In the genomic region with DNA sequence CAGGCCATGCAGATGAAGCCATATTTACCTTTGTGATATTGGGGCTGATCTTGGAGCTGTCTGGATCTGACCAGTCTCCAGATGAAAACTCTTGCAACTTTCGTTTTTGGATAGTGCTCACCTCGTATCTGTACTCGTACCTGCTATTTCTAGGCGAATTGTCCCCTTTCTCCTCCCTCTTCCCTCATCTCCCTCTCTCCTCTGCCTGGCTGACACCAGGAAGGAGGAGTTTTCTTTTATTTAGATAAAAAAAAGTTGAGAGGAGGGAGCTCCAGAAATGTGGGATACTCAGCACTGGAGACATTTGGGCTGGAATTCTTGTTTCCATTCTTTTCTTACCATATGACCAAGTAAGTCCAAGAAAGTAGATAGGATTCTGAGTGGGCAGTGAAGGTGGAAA, we compare ENCODE assay signal across 11 cellular contexts. TPM values are rescaled to one million over a fixed set of nuclear protein-coding genes. Genes with fewer than 3 reads are reported as not detected.
DNase-seq lines count a peak whose midpoint lies in the region; ATAC-seq and TF ChIP-seq lines count a peak whose summit lies in the region.
"Had no signal": no experiment of that assay in that cellular context is flagged by ENCODE, and none has a peak within 500 bp of the region (broad histone marks: within the 10 kb centered on the region; RNA-seq: fewer than 3 reads in every experiment).

No MANE protein-coding gene starts in this region.

- no peak for TF ChIP-seq RAD21 in IMR-90 (IDR thresholded peaks at IDR 0.05; ENCODE audit: low read length)

- peak overlapping the region; percentile 74 for H3K4me2 ChIP-seq in IMR-90 (ENCODE audit: low read depth, low read length)

- peak overlapping the region; percentile 98 for H2BK5ac ChIP-seq in IMR-90 (ENCODE audit: low read depth, low read length, poor library complexity, severe bottlenecking)

- peak overlapping the region; percentile 64 for H2BK15ac ChIP-seq in IMR-90 (ENCODE audit: low read depth, low read length)

- H4K20me1 ChIP-seq in IMR-90 (ENCODE audit: insufficient read depth, low read length) = peaks cover 3% of the 10 kb centered on the region; the same call in 1 of the 2 replicates

- peak overlapping the region; percentile 37 to 70 for H4K8ac ChIP-seq in IMR-90 (ENCODE audit: low read depth in 2 of 2, low read length in 2 of 2)

- H3K9ac ChIP-seq in IMR-90 (ENCODE audit: low read depth, low read length) (peak overlapping the region; percentile 45), mucosa of rectum (ENCODE audit: low read depth in 1 of 2, low read length in 2 of 2) (peak overlapping the region; percentile 21 to 26)

- H2AK5ac ChIP-seq in IMR-90 (ENCODE audit: low read depth, low read length) = peak overlapping the region; percentile 89

- H3K36me3 ChIP-seq in IMR-90 (ENCODE audit: control insufficient read depth, insufficient read depth, low read length) = no peaks in the 10 kb centered on the region
- no peaks in the 10 kb centered on the region for H3K36me3 ChIP-seq in esophagus (ENCODE audit: control insufficient read depth in 2 of 2, insufficient read depth in 2 of 2, low read length in 1 of 2)
- no peaks in the 10 kb centered on the region for H3K36me3 ChIP-seq in mucosa of rectum (ENCODE audit: control insufficient read depth in 2 of 2, insufficient read depth in 2 of 2, low read length in 2 of 2)

- peak; percentile 50 for ATAC-seq in IMR-90 (ENCODE audit: low read depth)
- ATAC-seq in HG02885 (IDR thresholded peaks at IDR 0.05; ENCODE audit: poor library complexity, unreplicated experiment) = no peak
- no peak for ATAC-seq in HG03442 (IDR thresholded peaks at IDR 0.05; ENCODE audit: unreplicated experiment)
- ATAC-seq: activated CD4-positive, alpha-beta T cell treated with anti-CD3 and anti-CD28 coated beads for 36 hours had no signal

- CTCF ChIA-PET in IMR-90 (lab: Yijun Ruan, JAX) = no interaction called here

- in situ Hi-C loops in IMR-90 (cut with MboI; ENCODE audit: low sequenced_read_pairs) = no loop called here

- H2BK120ac ChIP-seq in IMR-90 (ENCODE audit: low read depth, low read length) = peak overlapping the region; percentile 90

- H3K27ac ChIP-seq in IMR-90 (ENCODE audit: insufficient read depth, low read length) (peak overlapping the region; percentile 97), esophagus (ENCODE audit: low read depth in 2 of 2, low read length in 1 of 2) (peak overlapping the region; percentile 67 to 77), mucosa of rectum (ENCODE audit: low read depth in 2 of 2, low read length in 2 of 2) (peak overlapping the region; percentile 74 to 87), temporal lobe (ENCODE audit: low read depth, low read length) (peak overlapping the region; percentile 65)

- intact Hi-C loops in IMR-90 (cut with micrococcal nuclease) = loop anchor here (2.0 kb wide), 2 partner anchors 54 to 66 kb away; partner anchors contain the start of gene ABL1

- H2BK20ac ChIP-seq in IMR-90 (ENCODE audit: low read depth, low read length) = peak overlapping the region; percentile 83

- POLR2A ChIA-PET in IMR-90 (lab: Charles Lee; ENCODE audit: unreplicated experiment) = no interaction called here

- peaks cover 24 to 62% of the 10 kb centered on the region in 2 experiments for H3K79me1 ChIP-seq in IMR-90 (ENCODE audit: low read depth in 1 of 2, low read length in 2 of 2)

- H3K14ac ChIP-seq in IMR-90 (replicated peaks; ENCODE audit: low read depth, low read length) = peak overlapping the region; percentile 61

- peak overlapping the region; percentile 87 for H4K5ac ChIP-seq in IMR-90 (ENCODE audit: low read depth, low read length)

- H3K27me3 ChIP-seq in IMR-90 (ENCODE audit: control insufficient read depth, insufficient read depth, low read length) (no peaks in the 10 kb centered on the region), esophagus (ENCODE audit: control insufficient read depth in 1 of 2, insufficient read depth in 2 of 2, low read length in 2 of 2) (no peaks in the 10 kb centered on the region), mucosa of rectum (ENCODE audit: control insufficient read depth in 2 of 2, insufficient read depth in 2 of 2, low read length in 2 of 2) (no peaks in the 10 kb centered on the region)

- no peak for TF ChIP-seq CTCF in IMR-90 (conservative IDR thresholded peaks at IDR 0.05; ENCODE audit: low read depth, low read length)

- H3K4ac ChIP-seq in IMR-90 (ENCODE audit: low read depth, low read length) = peak overlapping the region; percentile 67

- H4K91ac ChIP-seq in IMR-90 (ENCODE audit: insufficient read depth, low read depth, low read length) = peak overlapping the region; percentile 98

- H2AFZ ChIP-seq in IMR-90 (replicated peaks; ENCODE audit: low read length, poor library complexity) = no peak overlapping the region

- H2AK9ac ChIP-seq in IMR-90 (replicated peaks; ENCODE audit: low read depth, low read length, poor library complexity) = peak overlapping the region; percentile 23

- H3K56ac ChIP-seq in IMR-90 (ENCODE audit: extremely low read depth, insufficient read depth, low read length) = peak overlapping the region; percentile 75

- H3K4me1 ChIP-seq in IMR-90 (ENCODE audit: control insufficient read depth, insufficient read depth, low read length) (peaks cover 22% of the 10 kb centered on the region), esophagus (ENCODE audit: control insufficient read depth in 2 of 2, insufficient read depth in 2 of 2, low read length in 1 of 2) (peaks cover 0 to 6% of the 10 kb centered on the region in 2 donors), mucosa of rectum (ENCODE audit: control insufficient read depth in 2 of 2, insufficient read depth in 2 of 2, low read length in 2 of 2) (peaks cover 0 to 4% of the 10 kb centered on the region in 2 donors)

- H3K4me3 ChIP-seq in IMR-90 (ENCODE audit: insufficient read depth, low read depth, low read length) (peak overlapping the region; percentile 39; the same call in 1 of the 2 replicates), esophagus (ENCODE audit: low read depth in 1 of 2, low read length in 2 of 2) (no peak overlapping the region), mucosa of rectum (ENCODE audit: low read length in 2 of 2) (peak overlapping the region in 1 of 2 donors; percentile 48)

- TSS peak; percentile 77 for BruUV-seq in IMR-90 (replicated peaks; lab: Mats Ljungman, UMichigan)

- dilution Hi-C loops in IMR-90 (cut with HindIII; ENCODE audit: low sequenced_read_pairs, unreplicated experiment) = no loop called here

- H3K23ac ChIP-seq in IMR-90 (ENCODE audit: low read depth, low read length) = peak overlapping the region; percentile 68

- peaks cover 13% of the 10 kb centered on the region for H3K9me1 ChIP-seq in IMR-90 (ENCODE audit: insufficient read depth, low read length)

- WGBS in IMR-90 (ENCODE audit: extremely low coverage in 2 of 2, insufficient read length in 1 of 2), 2 experiments = no CpG with 5 or more reads among the region's 4 CpGs
- 62 to 64% methylated on average over 4 of the region's 4 CpGs for WGBS in esophagus, 2 donors

- peak overlapping the region; percentile 87 for H3K18ac ChIP-seq in IMR-90 (ENCODE audit: low read depth, low read length)

- DNase-seq in IMR-90 (no peak), GF-D8 (lab: John Stamatoyannopoulos, UW) (no peak), NK-92 (lab: John Stamatoyannopoulos, UW; ENCODE audit: unreplicated experiment) (no peak)
- DNase-seq: activated CD4-positive, alpha-beta T cell treated with anti-CD3 and anti-CD28 coated beads for 36 hours; activated naive CD4-positive, alpha-beta T cell; NCI-H774 had no signal

- TF ChIP-seq POLR2A in IMR-90 (IDR thresholded peaks at IDR 0.05; ENCODE audit: low read depth, low read length) = no peak

- H3K9me3 ChIP-seq in IMR-90 (ENCODE audit: control insufficient read depth, insufficient read depth, low read length) (no peaks in the 10 kb centered on the region), esophagus (ENCODE audit: control insufficient read depth in 2 of 2, insufficient read depth in 1 of 2, low read depth in 1 of 2, low read length in 1 of 2) (no peaks in the 10 kb centered on the region), mucosa of rectum (ENCODE audit: control insufficient read depth in 2 of 2, low read length in 2 of 2) (no peaks in the 10 kb centered on the region)

TF ChIP-seq in IMR-90, 13 proteins besides CTCF, POLR2A, EP300 and RAD21 (continues in another document):
- no peak for TF ChIP-seq CEBPB (IDR thresholded peaks at IDR 0.05; ENCODE audit: low read depth, low read length)
- TF ChIP-seq RCOR1 (IDR thresholded peaks at IDR 0.05; ENCODE audit: insufficient replicate concordance, low read length) = no peak
- no peak for TF ChIP-seq FOS (IDR thresholded peaks at IDR 0.05; ENCODE audit: low read depth, low read length)
- TF ChIP-seq MAZ (IDR thresholded peaks at IDR 0.05; ENCODE audit: borderline replicate concordance, low read depth, low read length) = no peak
- TF ChIP-seq BHLHE40 (IDR thresholded peaks at IDR 0.05; ENCODE audit: low read depth, low read length) = no peak
- TF ChIP-seq CHD1 (IDR thresholded peaks at IDR 0.05; ENCODE audit: low read depth, low read length) = no peak
- TF ChIP-seq ELK1 (IDR thresholded peaks at IDR 0.05; ENCODE audit: borderline replicate concordance, low read depth, low read length) = no peak
- no peak for TF ChIP-seq RFX5 (IDR thresholded peaks at IDR 0.05; ENCODE audit: low read depth, low read length)
- TF ChIP-seq MAFK (IDR thresholded peaks at IDR 0.05; ENCODE audit: low read depth, low read length) = no peak
- TF ChIP-seq USF2 (IDR thresholded peaks at IDR 0.05; ENCODE audit: low read depth, low read length) = no peak
- TF ChIP-seq SMC3 (IDR thresholded peaks at IDR 0.05; ENCODE audit: low read depth, low read length) = no peak

RNA-seq across cellular contexts. Expression of gene ABL1, which starts 54.6 kb away (rescaled TPM):
- total RNA-seq in IMR-90 (2012; rRNA removed) = 31.9 and 33.7 TPM in 2 replicates
- 49.1 and 50.7 TPM in 2 replicates for polyA plus RNA-seq in IMR-90 (2012; rRNA removed)
- polyA plus RNA-seq in IMR-90 (2012; cell fraction: cytosol; rRNA removed) = 35.4 and 41.3 TPM in 2 replicates
- 61.9 and 74.7 TPM in 2 replicates for polyA plus RNA-seq in IMR-90 (2012; cell fraction: nucleus; rRNA removed; ENCODE audit: low replicate concordance)
- 10 to 100 TPM; 13.6 to 19.0 TPM for polyA plus RNA-seq in esophagus
- 30.5 TPM for total RNA-seq in temporal lobe
